Comparison of ENCODE assay signal across 10 cellular contexts in the genomic region with DNA sequence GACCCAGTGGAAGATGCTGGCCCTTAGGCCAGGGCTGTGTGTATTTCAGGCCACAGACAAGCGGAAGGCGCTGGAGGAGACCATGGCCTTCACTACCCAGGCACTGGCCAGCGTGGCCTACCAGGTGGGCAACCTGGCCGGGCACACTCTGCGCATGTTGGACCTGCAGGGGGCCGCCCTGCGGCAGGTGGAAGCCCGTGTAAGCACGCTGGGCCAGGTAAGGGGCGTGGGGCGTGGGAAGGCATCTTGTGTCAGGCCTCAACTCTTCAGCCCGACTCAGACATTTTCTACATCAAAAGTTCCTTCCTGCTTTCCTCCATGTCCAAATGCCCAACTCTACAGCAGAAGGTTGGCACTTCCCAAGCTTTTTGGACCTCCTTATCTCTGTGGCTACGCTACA. TPM values are rescaled to one million over a fixed set of nuclear protein-coding genes. Genes with fewer than 3 reads are reported as not detected.
DNase-seq lines count a peak whose midpoint lies in the region; ATAC-seq and TF ChIP-seq lines count a peak whose summit lies in the region.
"Had no signal": no experiment of that assay in that cellular context is flagged by ENCODE, and none has a peak within 500 bp of the region (broad histone marks: within the 10 kb centered on the region; RNA-seq: fewer than 3 reads in every experiment).

No MANE protein-coding gene starts in this region.

- TF ChIP-seq CTCF in CD8-positive, alpha-beta T cell (IDR thresholded peaks at IDR 0.05): no peak
- no peak for TF ChIP-seq CTCF in parathyroid adenoma (IDR thresholded peaks at IDR 0.05)

- no peak overlapping the region for H3K4me2 ChIP-seq in parathyroid adenoma (ENCODE audit: low read length)

- H3K79me2 ChIP-seq in parathyroid adenoma: no peaks in the 10 kb centered on the region

- no peaks in the 10 kb centered on the region for H3K9me3 Mint-ChIP-seq in CD8-positive, alpha-beta T cell
- H3K9me3 Mint-ChIP-seq in central memory CD8-positive, alpha-beta T cell: no peaks in the 10 kb centered on the region

- H3K27me3 Mint-ChIP-seq in CD8-positive, alpha-beta T cell (ENCODE audit: low read depth): no peaks in the 10 kb centered on the region
- no peaks in the 10 kb centered on the region for H3K27me3 Mint-ChIP-seq in central memory CD8-positive, alpha-beta T cell

- peak overlapping the region; percentile 72 for H3K4me3 Mint-ChIP-seq in CD8-positive, alpha-beta T cell
- H3K4me3 Mint-ChIP-seq in central memory CD8-positive, alpha-beta T cell: peak overlapping the region; percentile 77

- no peak overlapping the region for H3K9ac ChIP-seq in parathyroid adenoma

- H2AFZ ChIP-seq in parathyroid adenoma: no peak overlapping the region

- POLR2A ChIA-PET in CD8-positive, alpha-beta T cell (lab: Charles Lee): interaction anchor here (10.0 kb wide), 1 partner anchor 23 kb away, joined by 99 read pairs; no protein-coding TSS in a partner anchor

- peaks cover 78% of the 10 kb centered on the region for H3K4me1 Mint-ChIP-seq in CD8-positive, alpha-beta T cell (ENCODE audit: low read depth)
- H3K4me1 Mint-ChIP-seq in central memory CD8-positive, alpha-beta T cell: peaks cover 82% of the 10 kb centered on the region

- CTCF ChIA-PET in CD8-positive, alpha-beta T cell (lab: Charles Lee): interaction anchor here (1.9 to 13.8 kb wide), 3 partner anchors 12 to 37 kb away, joined by 7 to 179 read pairs (median 16); partner anchors contain the start of gene PHOSPHO1

- H3K4me1 ChIP-seq in CD8-positive, alpha-beta T cell (ENCODE audit: insufficient read depth, low read length): peaks cover 84% of the 10 kb centered on the region
- H3K4me1 ChIP-seq in parathyroid adenoma: no peaks in the 10 kb centered on the region

- peaks cover 7% of the 10 kb centered on the region for H3K36me3 ChIP-seq in CD8-positive, alpha-beta T cell (ENCODE audit: insufficient read depth, low read length)
- H3K36me3 ChIP-seq in H7 (replicated peaks; ENCODE audit: control insufficient read depth, insufficient read depth, low read length) (no peaks in the 10 kb centered on the region), parathyroid adenoma (ENCODE audit: control insufficient read depth, insufficient read depth, low read length) (no peaks in the 10 kb centered on the region)

- intact Hi-C loops in CD8-positive, alpha-beta T cell (cut with DNase I, micrococcal nuclease): loop anchor here (5.0 to 10.0 kb wide), 2 partner anchors 146 to 322 kb away; partner anchors contain the start of genes ZNF652 (in 2 of the 2) and ATP5MC1 (in 1 of the 2)

- no peak overlapping the region for H3K27ac ChIP-seq in CD8-positive, alpha-beta T cell (ENCODE audit: low read depth, low read length)
- peak overlapping the region; percentile 29 for H3K27ac ChIP-seq in parathyroid adenoma

- DNase-seq in CD8-positive, alpha-beta T cell: no peak
- DNase-seq in H7: peak; percentile 55
- DNase-seq in central memory CD8-positive, alpha-beta T cell (ENCODE audit: low spot score in 2 of 2): no peak
- DNase-seq in NCI-H2227 treated with DMSO at 0.1 percent for 48 hours (lab: John Stamatoyannopoulos, UW): no peak
- DNase-seq: NCI-H2029 treated with DMSO at 0.1 percent for 48 hours had no signal

- H3K4me3 ChIP-seq in CD8-positive, alpha-beta T cell (ENCODE audit: low read depth, low read length): no peak overlapping the region
- H3K4me3 ChIP-seq in H7 (ENCODE audit: insufficient read depth, low read depth, low read length) (no peak overlapping the region), parathyroid adenoma (ENCODE audit: low read depth, low read length) (no peak overlapping the region)

- peak overlapping the region; percentile 94 for H3K27ac Mint-ChIP-seq in CD8-positive, alpha-beta T cell
- peak overlapping the region; percentile 98 for H3K27ac Mint-ChIP-seq in central memory CD8-positive, alpha-beta T cell (ENCODE audit: low read depth)

- no peak for ATAC-seq in CD8-positive, alpha-beta T cell
- no peak for ATAC-seq in central memory CD8-positive, alpha-beta T cell (replicated peaks; ENCODE audit: extremely low read depth, poor library complexity, severe bottlenecking)
- no peak for ATAC-seq in HG02840 (IDR thresholded peaks at IDR 0.05; ENCODE audit: low FRiP score, unreplicated experiment)
- no peak for ATAC-seq in HG03039 (IDR thresholded peaks at IDR 0.05; ENCODE audit: unreplicated experiment)

- no peaks in the 10 kb centered on the region for H3K9me3 ChIP-seq in CD8-positive, alpha-beta T cell (ENCODE audit: low read length)
- no peaks in the 10 kb centered on the region for H3K9me3 ChIP-seq in parathyroid adenoma (ENCODE audit: control insufficient read depth, low read length)

- no peaks in the 10 kb centered on the region for H3K27me3 ChIP-seq in CD8-positive, alpha-beta T cell (ENCODE audit: insufficient read depth, low read length)
- H3K27me3 ChIP-seq in H7 (ENCODE audit: control insufficient read depth, insufficient read depth, low read length) (no peaks in the 10 kb centered on the region), parathyroid adenoma (ENCODE audit: control insufficient read depth, insufficient read depth, low read length) (no peaks in the 10 kb centered on the region)

- peaks cover 25% of the 10 kb centered on the region for H3K36me3 Mint-ChIP-seq in CD8-positive, alpha-beta T cell
- peaks cover 42% of the 10 kb centered on the region for H3K36me3 Mint-ChIP-seq in central memory CD8-positive, alpha-beta T cell (ENCODE audit: insufficient read depth)

RNA-seq across cellular contexts. Expression of gene ABI3, which starts 6.0 kb away (rescaled TPM):
- total RNA-seq in CD8-positive, alpha-beta T cell: 10 to 100 TPM; 12.8 to 13.6 TPM
- 1.9 and 2.7 TPM in 2 replicates for total RNA-seq in H7 (2014; rRNA removed; shearing (Covaris generic))
- total RNA-seq: bronchial epithelial cell had no signal

RNA-seq across cellular contexts. Expression of gene GNGT2, which starts 6.1 kb away (rescaled TPM):
- total RNA-seq in CD8-positive, alpha-beta T cell: 1 to 10 TPM; 3.7 to 4.1 TPM
- 0.30 TPM in 1 of 2 replicates, not detected in the other for total RNA-seq in H7 (2014; rRNA removed; shearing (Covaris generic))
- total RNA-seq: bronchial epithelial cell had no signal

RNA-seq across cellular contexts. Expression of gene PHOSPHO1, which starts 14.1 kb away (rescaled TPM):
- not detected for total RNA-seq in CD8-positive, alpha-beta T cell
- 0.69 and 0.78 TPM in 2 replicates for total RNA-seq in H7 (2014; rRNA removed; shearing (Covaris generic))
- total RNA-seq: bronchial epithelial cell; T-helper 2 cell treated with Interferon-gamma antibody and Interleukin-4, amounts not matched to agents 100 ng/mL and 5 ng/mL, for 36 hours had no signal
